In the genomic region with DNA sequence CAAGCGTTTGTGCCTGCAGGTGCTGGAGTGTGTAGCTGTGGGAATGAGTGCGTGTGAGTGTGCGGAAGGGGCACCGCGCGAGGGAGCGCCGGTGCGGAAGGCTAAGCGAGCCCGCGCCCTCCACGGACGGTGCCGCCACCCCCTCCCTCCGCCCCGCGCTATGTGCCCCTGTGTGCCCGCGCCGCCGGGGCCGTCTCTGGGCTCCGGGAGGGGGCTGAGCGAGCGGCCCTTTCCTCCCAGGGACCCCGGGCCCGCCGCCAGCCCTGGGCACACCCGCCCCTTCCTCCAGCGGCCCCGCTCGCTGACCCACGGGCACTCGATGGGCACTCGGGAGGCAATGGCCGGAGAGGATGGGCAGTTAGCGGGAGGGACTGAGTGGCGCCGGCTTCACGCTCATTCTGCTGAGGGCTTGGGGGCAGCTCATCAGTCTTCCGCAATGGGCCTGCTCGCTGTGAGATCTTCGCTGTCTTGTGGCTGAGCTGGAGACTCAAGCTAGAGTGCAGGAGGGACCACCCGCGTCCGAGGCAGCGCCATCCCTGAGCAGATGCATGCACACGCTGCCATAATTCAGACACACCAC, we compare ENCODE assay signal across 11 cellular contexts. TPM values are rescaled to one million over a fixed set of nuclear protein-coding genes. Genes with fewer than 3 reads are reported as not detected.
DNase-seq lines count a peak whose midpoint lies in the region; ATAC-seq, FAIRE-seq and TF ChIP-seq lines count a peak whose summit lies in the region.
"Had no signal": no experiment of that assay in that cellular context is flagged by ENCODE, and none has a peak within 500 bp of the region (broad histone marks: within the 10 kb centered on the region; RNA-seq: fewer than 3 reads in every experiment).

No MANE protein-coding gene starts in this region.

- H3K9me3 ChIP-seq in endothelial cell of umbilical vein (replicated peaks; ENCODE audit: control insufficient read depth, insufficient read depth, low read length) (no peaks in the 10 kb centered on the region), neural progenitor cell (ENCODE audit: low read depth) (no peaks in the 10 kb centered on the region), gastroesophageal sphincter (no peaks in the 10 kb centered on the region)
- H3K9me3 ChIP-seq: testis had no signal

- dilution Hi-C loops in endothelial cell of umbilical vein (cut with MboI; ENCODE audit: extremely low pct_ligation_motif_present, low sequenced_read_pairs) = no loop called here

- no peak overlapping the region for H3K4me3 ChIP-seq in endothelial cell of umbilical vein (replicated peaks in 1 of 3; ENCODE audit: insufficient read depth in 1 of 3, low read depth in 1 of 3, low read length in 3 of 3)
- H3K4me3 ChIP-seq in neural progenitor cell = peak overlapping the region; percentile 49
- H3K4me3 ChIP-seq in gastroesophageal sphincter = peak overlapping the region in 1 of 2 donors; percentile 34

- peaks cover 74 to 89% (median 80%) of the 10 kb centered on the region in 3 donors for H3K27me3 Mint-ChIP-seq in CD14-positive monocyte (ENCODE audit: low read depth in 3 of 3)
- peaks cover 37% of the 10 kb centered on the region for H3K27me3 Mint-ChIP-seq in IgD-negative memory B cell
- H3K27me3 Mint-ChIP-seq in neural progenitor cell (ENCODE audit: insufficient read depth, low read depth) = peaks cover 54% of the 10 kb centered on the region

- intact Hi-C loops in CD14-positive monocyte (cut with micrococcal nuclease) (loop anchor here in 1 of 2 donors (2.0 kb wide), 1 partner anchor 52 kb away; no protein-coding TSS in a partner anchor), endothelial cell of umbilical vein (cut with micrococcal nuclease) (no loop called here)

- H3K36me3 ChIP-seq in endothelial cell of umbilical vein (ENCODE audit: control insufficient read depth in 2 of 2, extremely low read depth in 1 of 2, insufficient read depth in 2 of 2, low read length in 2 of 2) (no peaks in the 10 kb centered on the region), neural progenitor cell (no peaks in the 10 kb centered on the region), gastroesophageal sphincter (no peaks in the 10 kb centered on the region)

- H3K36me3 Mint-ChIP-seq in CD14-positive monocyte (peaks cover 5 to 9% of the 10 kb centered on the region in 2 donors), IgD-negative memory B cell (no peaks in the 10 kb centered on the region), neural progenitor cell (no peaks in the 10 kb centered on the region)

- no peaks in the 10 kb centered on the region for H3K9me1 ChIP-seq in endothelial cell of umbilical vein (replicated peaks; ENCODE audit: control insufficient read depth, extremely low read depth, insufficient read depth, low read length)

- TF ChIP-seq CTCF in CD14-positive monocyte (IDR thresholded peaks at IDR 0.05) (no peak), endothelial cell of umbilical vein (IDR thresholded peaks at IDR 0.05; ENCODE audit: extremely low read depth in 1 of 2, insufficient read depth in 1 of 2, low read depth in 1 of 2, low read length in 2 of 2) (no peak), neural progenitor cell (IDR thresholded peaks at IDR 0.05) (no peak), gastroesophageal sphincter (IDR thresholded peaks at IDR 0.05) (no peak)

- H3K4me3 Mint-ChIP-seq in CD14-positive monocyte = peak overlapping the region; percentile 51 to 89
- peak overlapping the region; percentile 74 to 95 (median 90) for H3K4me3 Mint-ChIP-seq in IgD-negative memory B cell
- H3K4me3 Mint-ChIP-seq in neural progenitor cell = peak overlapping the region; percentile 88

- H2AFZ ChIP-seq in endothelial cell of umbilical vein (ENCODE audit: low read depth, low read length) = no peak overlapping the region
- H2AFZ ChIP-seq in neural progenitor cell (replicated peaks) = peak overlapping the region; percentile 59

- FAIRE-seq in endothelial cell of umbilical vein (lab: Jason Lieb, UNC) = no peak

- H3K4me1 ChIP-seq in endothelial cell of umbilical vein (ENCODE audit: control insufficient read depth, extremely low read depth, insufficient read depth, low read length) (peaks cover 3% of the 10 kb centered on the region), neural progenitor cell (peaks cover 33% of the 10 kb centered on the region), gastroesophageal sphincter (peaks cover 0 to 25% (median 14%) of the 10 kb centered on the region in 3 donors)

- POLR2A ChIA-PET in endothelial cell of umbilical vein (lab: Charles Lee) = no interaction called here

- TF ChIP-seq POLR2A in endothelial cell of umbilical vein (IDR thresholded peaks at IDR 0.05; ENCODE audit: low read depth, low read length) (no peak), gastroesophageal sphincter (IDR thresholded peaks at IDR 0.05) (no peak)

- H3K9me3 Mint-ChIP-seq in CD14-positive monocyte (peaks cover 0 to 16% (median 9%) of the 10 kb centered on the region in 7 donors), IgD-negative memory B cell (no peaks in the 10 kb centered on the region), neural progenitor cell (no peaks in the 10 kb centered on the region)

- H3K27ac ChIP-seq in endothelial cell of umbilical vein (ENCODE audit: insufficient read depth, low read depth, low read length) (no peak overlapping the region), neural progenitor cell (no peak overlapping the region), gastroesophageal sphincter (no peak overlapping the region)
- H3K27ac ChIP-seq: testis had no signal

- H3K9ac ChIP-seq in endothelial cell of umbilical vein (replicated peaks; ENCODE audit: extremely low read depth, insufficient read depth, low read length) (no peak overlapping the region), neural progenitor cell (no peak overlapping the region)

- H3K79me2 ChIP-seq in endothelial cell of umbilical vein (ENCODE audit: control insufficient read depth, insufficient read depth, low read length) = no peaks in the 10 kb centered on the region
- no peaks in the 10 kb centered on the region for H3K79me2 ChIP-seq in neural progenitor cell (ENCODE audit: low read depth)

- H3K27me3 ChIP-seq in endothelial cell of umbilical vein (ENCODE audit: control insufficient read depth in 2 of 2, insufficient read depth in 2 of 2, low read length in 2 of 2) (peaks cover 45% of the 10 kb centered on the region in 2 experiments), neural progenitor cell (peaks cover 68% of the 10 kb centered on the region), gastroesophageal sphincter (peaks cover 72% of the 10 kb centered on the region)
- H3K27me3 ChIP-seq: testis had no signal

- no peak for DNase-seq in CD14-positive monocyte (ENCODE audit: low spot score)
- DNase-seq in endothelial cell of umbilical vein (ENCODE audit: low read depth, low spot score) = no peak
- DNase-seq in neural progenitor cell (ENCODE audit: low spot score) = no peak
- no peak for DNase-seq in H4 (ENCODE audit: low spot score)
- no peak for DNase-seq in NCI-H1436 treated with DMSO at 0.1 percent for 48 hours (lab: John Stamatoyannopoulos, UW)
- no peak for DNase-seq in HuH-7 (ENCODE audit: low spot score)
- DNase-seq: Kasumi-1; NK-92 treated with Interleukin-12 subunit alpha and Interleukin-12 subunit beta, amount 100 ng/mL, for 24 hours; testis had no signal

- no peak overlapping the region for H3K4me2 ChIP-seq in endothelial cell of umbilical vein (ENCODE audit: insufficient read depth, low read length)
- peak overlapping the region; percentile 84 for H3K4me2 ChIP-seq in neural progenitor cell

- CTCF ChIA-PET in endothelial cell of umbilical vein (lab: Charles Lee) = interaction anchor here (1.9 kb wide), 1 partner anchor 17 kb away, joined by 6 read pairs; no protein-coding TSS in a partner anchor

- TF ChIP-seq EP300 in gastroesophageal sphincter (IDR thresholded peaks at IDR 0.05) = no peak

- H3K27ac Mint-ChIP-seq in CD14-positive monocyte (no peak overlapping the region), IgD-negative memory B cell (peak overlapping the region in 1 of 3 donors; percentile 63), neural progenitor cell (no peak overlapping the region)

- WGBS in gastroesophageal sphincter (ENCODE audit: low coverage in 1 of 2), 2 donors = 12% methylated on average over 10 of the region's 49 CpGs; no CpG with 5 or more reads in 1 of the 2 donors

- H3K4me1 Mint-ChIP-seq in CD14-positive monocyte (peaks cover 17% of the 10 kb centered on the region), IgD-negative memory B cell (peaks cover 17 to 22% (median 20%) of the 10 kb centered on the region in 3 donors), neural progenitor cell (peaks cover 51% of the 10 kb centered on the region)

- no peak for ATAC-seq in gastroesophageal sphincter

- H4K20me1 ChIP-seq in endothelial cell of umbilical vein (replicated peaks; ENCODE audit: control insufficient read depth, extremely low read depth, insufficient read depth, low read length) (no peaks in the 10 kb centered on the region), neural progenitor cell (ENCODE audit: low read depth) (no peaks in the 10 kb centered on the region)

- peaks cover 12% of the 10 kb centered on the region for H3F3A ChIP-seq in neural progenitor cell (ENCODE audit: low read depth)

- BruUV-seq in endothelial cell of umbilical vein (replicated peaks; lab: Mats Ljungman, UMichigan) = no TSS peak

RNA-seq across cellular contexts. Expression of a gene that starts 8.6 kb away (rescaled TPM):
- polyA plus RNA-seq in CD14-positive monocyte (not detected), IgD-negative memory B cell (0.97 TPM), endothelial cell of umbilical vein (1.3 and 2.2 TPM in 2 replicates)
- total RNA-seq in endothelial cell of umbilical vein (1.5 and 3.1 TPM in 2 replicates), neural progenitor cell (ENCODE audit: low replicate concordance) (7.1 and 21.2 TPM in 2 replicates), gastroesophageal sphincter (1 to 10 TPM; 1.7 to 6.0 (median 3.2) TPM)
- polyA plus RNA-seq in endothelial cell of umbilical vein (2011; cell fraction: cytosol; rRNA removed) = 0.88 and 1.3 TPM in 2 replicates
- polyA plus RNA-seq in endothelial cell of umbilical vein (2011; cell fraction: nucleus; rRNA removed) = 4.9 and 5.7 TPM in 2 replicates
- 1.1 and 2.2 TPM in 2 replicates for polyA plus RNA-seq in endothelial cell of umbilical vein (2012)
- 1.1 and 1.4 TPM in 2 replicates for polyA minus RNA-seq in endothelial cell of umbilical vein
- polyA minus RNA-seq in endothelial cell of umbilical vein (2011; cell fraction: cytosol; rRNA and poly(A)+ RNA removed) = 1.3 TPM
- polyA minus RNA-seq in endothelial cell of umbilical vein (2011; cell fraction: nucleus; rRNA and poly(A)+ RNA removed) = 1.0 and 1.6 TPM in 2 replicates
- total RNA-seq in H4 (2014; rRNA removed; shearing (Covaris generic)) = 2.4 and 3.5 TPM in 2 replicates

RNA-seq across cellular contexts. Expression of a gene that starts 43.1 kb away (rescaled TPM):
- polyA plus RNA-seq in CD14-positive monocyte (not detected), IgD-negative memory B cell (not detected), endothelial cell of umbilical vein (33.0 and 40.1 TPM in 2 replicates)
- total RNA-seq in endothelial cell of umbilical vein (0.27 and 24.9 TPM in 2 replicates), neural progenitor cell (ENCODE audit: low replicate concordance) (1.4 and 3.1 TPM in 2 replicates), gastroesophageal sphincter (1 to 10 TPM in 2 of 4 donors, under 1 TPM in 1, not detected in 1; 0.27 to 1.6 (median 1.3) TPM)
- polyA plus RNA-seq in endothelial cell of umbilical vein (2011; cell fraction: cytosol; rRNA removed) = 31.3 and 34.9 TPM in 2 replicates
- polyA plus RNA-seq in endothelial cell of umbilical vein (2011; cell fraction: nucleus; rRNA removed) = 110 and 135 TPM in 2 replicates
- 34.7 and 35.9 TPM in 2 replicates for polyA plus RNA-seq in endothelial cell of umbilical vein (2012)
- 20.7 and 21.7 TPM in 2 replicates for polyA minus RNA-seq in endothelial cell of umbilical vein
- not detected for polyA minus RNA-seq in endothelial cell of umbilical vein (2011; cell fraction: cytosol; rRNA and poly(A)+ RNA removed)
- 23.3 and 33.4 TPM in 2 replicates for polyA minus RNA-seq in endothelial cell of umbilical vein (2011; cell fraction: nucleus; rRNA and poly(A)+ RNA removed)
- 3.6 and 9.9 TPM in 2 replicates for total RNA-seq in H4 (2014; rRNA removed; shearing (Covaris generic))
